ENCODE assay signal across 1 cellular context in genomic region chr9:98481676-98482075, GRCh38.
TF ChIP-seq lines count a peak whose summit lies in the region.

No MANE protein-coding gene starts in this region.

TF ChIP-seq in IMR-90, 13 proteins besides CTCF, POLR2A, EP300 and RAD21:
- TF ChIP-seq FOS (IDR thresholded peaks at IDR 0.05; ENCODE audit: low read depth, low read length) (peak; percentile 23; the same call in 1 of the 2 replicates), RFX5 (IDR thresholded peaks at IDR 0.05; ENCODE audit: low read depth, low read length) (no peak)
TF ChIP-seq in IMR-90: peak in this region for 1.
